Comparison of ENCODE assay signal across 1 cellular context in genomic region chr15:96750361-96750760, GRCh38.
TF ChIP-seq lines count a peak whose summit lies in the region.

No MANE protein-coding gene starts in this region.

TF ChIP-seq in HCT116, 20 proteins besides CTCF, POLR2A, EP300 and RAD21 (continued from another document):
- TF ChIP-seq ZBTB33 (IDR thresholded peaks at IDR 0.05; ENCODE audit: extremely low read depth, insufficient replicate concordance, low read length) (no peak), POLR2AphosphoS5 (IDR thresholded peaks at IDR 0.05; ENCODE audit: low read depth, low read length) (no peak), ZFX (IDR thresholded peaks at IDR 0.05) (no peak), REST (IDR thresholded peaks at IDR 0.05; ENCODE audit: low read depth) (no peak), SRF (IDR thresholded peaks at IDR 0.05; ENCODE audit: low read depth) (no peak), EZH2phosphoT487 (IDR thresholded peaks at IDR 0.05; ENCODE audit: borderline replicate concordance) (no peak), FOSL1 (IDR thresholded peaks at IDR 0.05; ENCODE audit: low read depth) (no peak), SP1 (IDR thresholded peaks at IDR 0.05; ENCODE audit: low read depth) (no peak), ZNF274 (IDR thresholded peaks at IDR 0.05; ENCODE audit: low read depth, low read length) (no peak), TCF7L2 (IDR thresholded peaks at IDR 0.05; ENCODE audit: borderline replicate concordance, extremely low read depth, insufficient read depth, insufficient read length) (no peak), EZH2 (IDR thresholded peaks at IDR 0.05) (no peak), ELF1 (IDR thresholded peaks at IDR 0.05; ENCODE audit: borderline replicate concordance, low read depth) (no peak), CBX3 (IDR thresholded peaks at IDR 0.05; ENCODE audit: low read depth) (no peak), YY1 (IDR thresholded peaks at IDR 0.05; ENCODE audit: extremely low read depth, insufficient replicate concordance, low read depth, low read length) (no peak)
